ENCODE assay signal across 24 cellular contexts in genomic region chr18:79692056-79692455, GRCh38. TPM values are rescaled to one million over a fixed set of nuclear protein-coding genes. Genes with fewer than 3 reads are reported as not detected.
A peak's percentile ranks its signal among the peaks of the same experiment; 100 is the strongest.
DNase-seq lines count a peak whose midpoint lies in the region; ATAC-seq, FAIRE-seq and TF ChIP-seq lines count a peak whose summit lies in the region.
"Had no signal": no experiment of that assay in that cellular context is flagged by ENCODE, and none has a peak within 500 bp of the region (broad histone marks: within the 10 kb centered on the region; RNA-seq: fewer than 3 reads in every experiment).

No MANE protein-coding gene starts in this region.

- TF ChIP-seq POLR2A in prostate gland (IDR thresholded peaks at IDR 0.05): no peak

- TF ChIP-seq CTCF in neural progenitor cell (IDR thresholded peaks at IDR 0.05) (no peak), prostate gland (IDR thresholded peaks at IDR 0.05) (no peak)

- no peak overlapping the region for H3K27ac ChIP-seq in neural progenitor cell
- no peak overlapping the region for H3K27ac ChIP-seq in prostate gland
- H3K27ac ChIP-seq: C4-2B had no signal

- 86% methylated on average over 14 of the region's 14 CpGs for WGBS in prostate gland

- H2AFZ ChIP-seq in neural progenitor cell (replicated peaks): no peak overlapping the region

- H3K9me3 ChIP-seq in neural progenitor cell (ENCODE audit: low read depth): no peaks in the 10 kb centered on the region
- no peaks in the 10 kb centered on the region for H3K9me3 ChIP-seq in prostate gland

- no peak for DNase-seq in activated naive CD4-positive, alpha-beta T cell treated with anti-CD3 and anti-CD28 coated beads, Interleukin-2, amount 50 U/mL, for 72 hours (ENCODE audit: low spot score in 2 of 2)
- no peak for DNase-seq in activated naive CD4-positive, alpha-beta T cell (lab: John Stamatoyannopoulos, UW)
- DNase-seq in effector memory CD8-positive, alpha-beta T cell: no peak
- DNase-seq in neural progenitor cell (ENCODE audit: low spot score) (no peak), GM19239 (ENCODE audit: insufficient read length, low spot score) (no peak), prostate gland (ENCODE audit: low spot score) (no peak), NCI-H748 treated with DMSO at 0.1 percent for 48 hours (lab: John Stamatoyannopoulos, UW) (no peak)
- DNase-seq: Calu3; CD8-positive, alpha-beta memory T cell; DMS153; GOT3; NCI-H1105; NCI-H146; NCI-H2029; NCI-H226; NCI-H510A treated with DMSO at 0.1 percent for 48 hours; NCI-H774 had no signal

- peak overlapping the region in 1 of 2 donors; percentile 40 for H3K4me3 Mint-ChIP-seq in effector memory CD8-positive, alpha-beta T cell
- no peak overlapping the region for H3K4me3 Mint-ChIP-seq in neural progenitor cell
- H3K4me3 Mint-ChIP-seq: IgD-negative memory B cell had no signal

- H3K9ac ChIP-seq in neural progenitor cell: no peak overlapping the region

- H3K27me3 ChIP-seq in neural progenitor cell: no peaks in the 10 kb centered on the region
- H3K27me3 ChIP-seq in prostate gland (replicated peaks; ENCODE audit: insufficient read depth): no peaks in the 10 kb centered on the region

- no peaks in the 10 kb centered on the region for H3K36me3 Mint-ChIP-seq in activated naive CD4-positive, alpha-beta T cell treated with anti-CD3 and anti-CD28 coated beads, Interleukin-2, amount 50 U/mL, for 72 hours
- peaks cover 80% of the 10 kb centered on the region for H3K36me3 Mint-ChIP-seq in effector memory CD8-positive, alpha-beta T cell (ENCODE audit: insufficient read depth)
- H3K36me3 Mint-ChIP-seq in neural progenitor cell: no peaks in the 10 kb centered on the region

- peaks cover 31 to 35% of the 10 kb centered on the region in 2 donors for H3K4me1 Mint-ChIP-seq in effector memory CD8-positive, alpha-beta T cell (ENCODE audit: low read depth in 2 of 2)
- peaks cover 16% of the 10 kb centered on the region for H3K4me1 Mint-ChIP-seq in neural progenitor cell

- intact Hi-C loops in prostate gland (cut with DNase I): no loop called here

- H3K4me3 ChIP-seq in neural progenitor cell (no peak overlapping the region), prostate gland (no peak overlapping the region)

- no peaks in the 10 kb centered on the region for H3K36me3 ChIP-seq in neural progenitor cell
- no peaks in the 10 kb centered on the region for H3K36me3 ChIP-seq in prostate gland

- H3K79me2 ChIP-seq in neural progenitor cell (ENCODE audit: low read depth): peaks cover 53% of the 10 kb centered on the region

- H3F3A ChIP-seq in neural progenitor cell (ENCODE audit: low read depth): no peaks in the 10 kb centered on the region

- H3K4me1 ChIP-seq in neural progenitor cell (peaks cover 5% of the 10 kb centered on the region), prostate gland (replicated peaks) (no peaks in the 10 kb centered on the region)

- no peak for ATAC-seq in activated naive CD4-positive, alpha-beta T cell treated with anti-CD3 and anti-CD28 coated beads, Interleukin-2, amount 50 U/mL, for 72 hours
- no peak for ATAC-seq in effector memory CD8-positive, alpha-beta T cell (replicated peaks)
- ATAC-seq: HCT116, Panc1 had no signal

- H3K9me3 Mint-ChIP-seq in activated naive CD4-positive, alpha-beta T cell treated with anti-CD3 and anti-CD28 coated beads, Interleukin-2, amount 50 U/mL, for 72 hours: no peaks in the 10 kb centered on the region
- no peaks in the 10 kb centered on the region for H3K9me3 Mint-ChIP-seq in effector memory CD8-positive, alpha-beta T cell
- H3K9me3 Mint-ChIP-seq in neural progenitor cell: no peaks in the 10 kb centered on the region
- H3K9me3 Mint-ChIP-seq: CD8-positive, alpha-beta memory T cell; IgD-negative memory B cell had no signal

- no peaks in the 10 kb centered on the region for H3K27me3 Mint-ChIP-seq in effector memory CD8-positive, alpha-beta T cell
- H3K27me3 Mint-ChIP-seq in neural progenitor cell (ENCODE audit: insufficient read depth, low read depth): peaks cover 2% of the 10 kb centered on the region
- H3K27me3 Mint-ChIP-seq: IgD-negative memory B cell had no signal

- peak overlapping the region; percentile 43 to 46 for H3K27ac Mint-ChIP-seq in activated naive CD4-positive, alpha-beta T cell treated with anti-CD3 and anti-CD28 coated beads, Interleukin-2, amount 50 U/mL, for 72 hours
- H3K27ac Mint-ChIP-seq in effector memory CD8-positive, alpha-beta T cell: peak overlapping the region; percentile 35 to 78
- H3K27ac Mint-ChIP-seq in neural progenitor cell: peak overlapping the region; percentile 17

- no peak overlapping the region for H3K4me2 ChIP-seq in neural progenitor cell

- no peak for FAIRE-seq in GM19239 (lab: Jason Lieb, UNC)
- FAIRE-seq: A204.1, G401.6, GM12892 had no signal

- peaks cover 32% of the 10 kb centered on the region for H4K20me1 ChIP-seq in neural progenitor cell (ENCODE audit: low read depth)

RNA-seq across cellular contexts. Expression of gene CTDP1, which starts 12.5 kb away (rescaled TPM):
- total RNA-seq in activated naive CD4-positive, alpha-beta T cell treated with anti-CD3 and anti-CD28 coated beads, Interleukin-2, amount 50 U/mL, for 72 hours: 10 to 100 TPM; 37.5 to 81.4 TPM
- total RNA-seq in neural progenitor cell (ENCODE audit: low replicate concordance): 11.8 and 25.9 TPM in 2 replicates
- total RNA-seq in prostate gland: 10 to 100 TPM; 23.0 to 33.6 TPM
